ENCODE assay signal across 1 cellular context in genomic region chr10:63673246-63673645, GRCh38.
TF ChIP-seq lines count a peak whose summit lies in the region.

No MANE protein-coding gene starts in this region.

TF ChIP-seq in H1, 55 proteins besides CTCF, POLR2A, EP300 and RAD21:
- TF ChIP-seq EZH2 (IDR thresholded peaks at IDR 0.05; ENCODE audit: low read depth, low read length, severe bottlenecking) (no peak), NRF1 (IDR thresholded peaks at IDR 0.05; ENCODE audit: low read depth, low read length) (no peak), GABPA (IDR thresholded peaks at IDR 0.05; ENCODE audit: borderline replicate concordance, insufficient read depth, low read length) (no peak), KDM4A (IDR thresholded peaks at IDR 0.05; ENCODE audit: low read depth, low read length, severe bottlenecking) (no peak), RBBP5 (IDR thresholded peaks at IDR 0.05; ENCODE audit: borderline replicate concordance, low read depth, low read length) (no peak), CREB1 (IDR thresholded peaks at IDR 0.05) (no peak), GTF2F1 (IDR thresholded peaks at IDR 0.05; ENCODE audit: borderline replicate concordance, low read depth, low read length) (no peak), TCF12 (IDR thresholded peaks at IDR 0.05; ENCODE audit: low read depth, low read length) (no peak), HDAC6 (IDR thresholded peaks at IDR 0.05; ENCODE audit: low read depth, low read length) (no peak), FOSL1 (IDR thresholded peaks at IDR 0.05; ENCODE audit: insufficient read depth, low read depth, low read length) (no peak), PHF8 (conservative IDR thresholded peaks at IDR 0.05; ENCODE audit: low read depth, low read length) (no peak), MAX (IDR thresholded peaks at IDR 0.05) (no peak), JUND (IDR thresholded peaks at IDR 0.05; ENCODE audit: low read length) (no peak)
- TF ChIP-seq, protein P1, sequence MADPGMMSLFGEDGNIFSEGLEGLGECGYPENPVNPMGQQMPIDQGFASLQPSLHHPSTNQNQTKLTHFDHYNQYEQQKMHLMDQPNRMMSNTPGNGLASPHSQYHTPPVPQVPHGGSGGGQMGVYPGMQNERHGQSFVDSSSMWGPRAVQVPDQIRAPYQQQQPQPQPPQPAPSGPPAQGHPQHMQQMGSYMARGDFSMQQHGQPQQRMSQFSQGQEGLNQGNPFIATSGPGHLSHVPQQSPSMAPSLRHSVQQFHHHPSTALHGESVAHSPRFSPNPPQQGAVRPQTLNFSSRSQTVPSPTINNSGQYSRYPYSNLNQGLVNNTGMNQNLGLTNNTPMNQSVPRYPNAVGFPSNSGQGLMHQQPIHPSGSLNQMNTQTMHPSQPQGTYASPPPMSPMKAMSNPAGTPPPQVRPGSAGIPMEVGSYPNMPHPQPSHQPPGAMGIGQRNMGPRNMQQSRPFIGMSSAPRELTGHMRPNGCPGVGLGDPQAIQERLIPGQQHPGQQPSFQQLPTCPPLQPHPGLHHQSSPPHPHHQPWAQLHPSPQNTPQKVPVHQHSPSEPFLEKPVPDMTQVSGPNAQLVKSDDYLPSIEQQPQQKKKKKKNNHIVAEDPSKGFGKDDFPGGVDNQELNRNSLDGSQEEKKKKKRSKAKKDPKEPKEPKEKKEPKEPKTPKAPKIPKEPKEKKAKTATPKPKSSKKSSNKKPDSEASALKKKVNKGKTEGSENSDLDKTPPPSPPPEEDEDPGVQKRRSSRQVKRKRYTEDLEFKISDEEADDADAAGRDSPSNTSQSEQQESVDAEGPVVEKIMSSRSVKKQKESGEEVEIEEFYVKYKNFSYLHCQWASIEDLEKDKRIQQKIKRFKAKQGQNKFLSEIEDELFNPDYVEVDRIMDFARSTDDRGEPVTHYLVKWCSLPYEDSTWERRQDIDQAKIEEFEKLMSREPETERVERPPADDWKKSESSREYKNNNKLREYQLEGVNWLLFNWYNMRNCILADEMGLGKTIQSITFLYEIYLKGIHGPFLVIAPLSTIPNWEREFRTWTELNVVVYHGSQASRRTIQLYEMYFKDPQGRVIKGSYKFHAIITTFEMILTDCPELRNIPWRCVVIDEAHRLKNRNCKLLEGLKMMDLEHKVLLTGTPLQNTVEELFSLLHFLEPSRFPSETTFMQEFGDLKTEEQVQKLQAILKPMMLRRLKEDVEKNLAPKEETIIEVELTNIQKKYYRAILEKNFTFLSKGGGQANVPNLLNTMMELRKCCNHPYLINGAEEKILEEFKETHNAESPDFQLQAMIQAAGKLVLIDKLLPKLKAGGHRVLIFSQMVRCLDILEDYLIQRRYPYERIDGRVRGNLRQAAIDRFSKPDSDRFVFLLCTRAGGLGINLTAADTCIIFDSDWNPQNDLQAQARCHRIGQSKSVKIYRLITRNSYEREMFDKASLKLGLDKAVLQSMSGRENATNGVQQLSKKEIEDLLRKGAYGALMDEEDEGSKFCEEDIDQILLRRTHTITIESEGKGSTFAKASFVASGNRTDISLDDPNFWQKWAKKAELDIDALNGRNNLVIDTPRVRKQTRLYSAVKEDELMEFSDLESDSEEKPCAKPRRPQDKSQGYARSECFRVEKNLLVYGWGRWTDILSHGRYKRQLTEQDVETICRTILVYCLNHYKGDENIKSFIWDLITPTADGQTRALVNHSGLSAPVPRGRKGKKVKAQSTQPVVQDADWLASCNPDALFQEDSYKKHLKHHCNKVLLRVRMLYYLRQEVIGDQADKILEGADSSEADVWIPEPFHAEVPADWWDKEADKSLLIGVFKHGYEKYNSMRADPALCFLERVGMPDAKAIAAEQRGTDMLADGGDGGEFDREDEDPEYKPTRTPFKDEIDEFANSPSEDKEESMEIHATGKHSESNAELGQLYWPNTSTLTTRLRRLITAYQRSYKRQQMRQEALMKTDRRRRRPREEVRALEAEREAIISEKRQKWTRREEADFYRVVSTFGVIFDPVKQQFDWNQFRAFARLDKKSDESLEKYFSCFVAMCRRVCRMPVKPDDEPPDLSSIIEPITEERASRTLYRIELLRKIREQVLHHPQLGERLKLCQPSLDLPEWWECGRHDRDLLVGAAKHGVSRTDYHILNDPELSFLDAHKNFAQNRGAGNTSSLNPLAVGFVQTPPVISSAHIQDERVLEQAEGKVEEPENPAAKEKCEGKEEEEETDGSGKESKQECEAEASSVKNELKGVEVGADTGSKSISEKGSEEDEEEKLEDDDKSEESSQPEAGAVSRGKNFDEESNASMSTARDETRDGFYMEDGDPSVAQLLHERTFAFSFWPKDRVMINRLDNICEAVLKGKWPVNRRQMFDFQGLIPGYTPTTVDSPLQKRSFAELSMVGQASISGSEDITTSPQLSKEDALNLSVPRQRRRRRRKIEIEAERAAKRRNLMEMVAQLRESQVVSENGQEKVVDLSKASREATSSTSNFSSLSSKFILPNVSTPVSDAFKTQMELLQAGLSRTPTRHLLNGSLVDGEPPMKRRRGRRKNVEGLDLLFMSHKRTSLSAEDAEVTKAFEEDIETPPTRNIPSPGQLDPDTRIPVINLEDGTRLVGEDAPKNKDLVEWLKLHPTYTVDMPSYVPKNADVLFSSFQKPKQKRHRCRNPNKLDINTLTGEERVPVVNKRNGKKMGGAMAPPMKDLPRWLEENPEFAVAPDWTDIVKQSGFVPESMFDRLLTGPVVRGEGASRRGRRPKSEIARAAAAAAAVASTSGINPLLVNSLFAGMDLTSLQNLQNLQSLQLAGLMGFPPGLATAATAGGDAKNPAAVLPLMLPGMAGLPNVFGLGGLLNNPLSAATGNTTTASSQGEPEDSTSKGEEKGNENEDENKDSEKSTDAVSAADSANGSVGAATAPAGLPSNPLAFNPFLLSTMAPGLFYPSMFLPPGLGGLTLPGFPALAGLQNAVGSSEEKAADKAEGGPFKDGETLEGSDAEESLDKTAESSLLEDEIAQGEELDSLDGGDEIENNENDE (IDR thresholded peaks at IDR 0.05; ENCODE audit: insufficient replicate concordance, low read length) = no peak
- TF ChIP-seq, protein P2, sequence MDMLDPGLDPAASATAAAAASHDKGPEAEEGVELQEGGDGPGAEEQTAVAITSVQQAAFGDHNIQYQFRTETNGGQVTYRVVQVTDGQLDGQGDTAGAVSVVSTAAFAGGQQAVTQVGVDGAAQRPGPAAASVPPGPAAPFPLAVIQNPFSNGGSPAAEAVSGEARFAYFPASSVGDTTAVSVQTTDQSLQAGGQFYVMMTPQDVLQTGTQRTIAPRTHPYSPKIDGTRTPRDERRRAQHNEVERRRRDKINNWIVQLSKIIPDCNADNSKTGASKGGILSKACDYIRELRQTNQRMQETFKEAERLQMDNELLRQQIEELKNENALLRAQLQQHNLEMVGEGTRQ (IDR thresholded peaks at IDR 0.05; ENCODE audit: low read length) = no peak
TF ChIP-seq in H1: peak in this region for 0.
